17 cellular contexts compared by ENCODE assay signal in the genomic region with DNA sequence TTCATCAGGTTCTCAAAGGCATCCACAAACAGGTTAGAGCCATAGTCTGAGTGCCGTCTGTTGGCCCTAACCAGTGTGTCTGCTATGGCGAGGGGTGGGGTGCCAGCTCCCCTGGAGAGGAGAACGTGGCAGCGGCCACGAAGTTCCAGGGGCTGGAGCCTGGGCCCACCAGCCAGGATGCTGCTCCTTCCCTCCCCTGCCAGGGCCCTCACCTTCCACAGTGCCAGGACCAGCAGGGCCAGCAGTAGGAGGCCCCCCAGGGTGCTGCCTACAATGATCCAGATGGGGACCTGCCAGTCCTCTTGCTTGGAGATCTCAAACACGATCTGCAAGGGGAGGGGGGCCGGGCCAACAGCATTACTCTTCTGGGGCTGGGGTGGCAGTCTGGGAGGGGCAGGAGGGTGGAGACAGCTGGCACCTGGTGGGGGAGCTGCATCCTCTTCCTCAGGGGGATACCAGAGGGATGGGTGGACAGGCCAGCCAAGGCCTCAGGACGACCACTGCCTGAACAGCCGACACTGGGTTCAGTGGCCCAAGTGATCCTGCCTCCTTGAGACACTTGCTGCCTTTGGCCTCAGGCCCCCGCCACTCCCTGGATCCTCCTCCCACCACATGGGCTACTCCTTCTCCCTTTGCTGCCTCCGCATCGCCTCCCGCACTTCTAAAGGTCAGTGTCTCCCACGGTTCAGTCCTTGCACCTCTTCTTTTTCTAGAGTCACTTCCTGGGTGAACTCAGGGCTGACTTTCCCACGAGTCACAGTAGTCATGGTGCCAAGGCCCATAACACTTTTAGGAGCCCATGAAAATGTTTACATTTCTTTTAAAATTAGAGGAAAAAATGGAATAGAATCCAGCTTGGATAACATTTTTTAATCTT. TPM values are rescaled to one million over a fixed set of nuclear protein-coding genes. Genes with fewer than 3 reads are reported as not detected.
DNase-seq lines count a peak whose midpoint lies in the region; ATAC-seq and TF ChIP-seq lines count a peak whose summit lies in the region.
"Had no signal": no experiment of that assay in that cellular context is flagged by ENCODE, and none has a peak within 500 bp of the region (broad histone marks: within the 10 kb centered on the region; RNA-seq: fewer than 3 reads in every experiment).

No MANE protein-coding gene starts in this region.

- H3K9me3 ChIP-seq in spleen: no peaks in the 10 kb centered on the region
- H3K9me3 ChIP-seq: left lung had no signal

- ATAC-seq in effector memory CD8-positive, alpha-beta T cell (replicated peaks): no peak
- ATAC-seq in GM21381 (IDR thresholded peaks at IDR 0.05; ENCODE audit: unreplicated experiment): no peak
- ATAC-seq in GM21825 (IDR thresholded peaks at IDR 0.05; ENCODE audit: unreplicated experiment): no peak
- ATAC-seq: left lung had no signal

- H3K27ac ChIP-seq in epithelial cell of prostate: peak overlapping the region; percentile 56
- H3K27ac ChIP-seq in spleen: no peak overlapping the region
- H3K27ac ChIP-seq: KMS-11, left lung had no signal

- peaks cover 17 to 33% of the 10 kb centered on the region in 2 donors for H3K27me3 Mint-ChIP-seq in effector memory CD8-positive, alpha-beta T cell
- H3K27me3 Mint-ChIP-seq: activated naive CD4-positive, alpha-beta T cell treated with anti-CD3 and anti-CD28 coated beads, Interleukin-2, amount 50 U/mL, for 24 hours had no signal

- peaks cover 0 to 6% (median 0%) of the 10 kb centered on the region in 7 donors for H3K27me3 ChIP-seq in spleen (replicated peaks in 1 of 7)
- H3K27me3 ChIP-seq: left lung had no signal

- H3K4me1 Mint-ChIP-seq in effector memory CD8-positive, alpha-beta T cell (ENCODE audit: low read depth in 2 of 2): peaks cover 21 to 23% of the 10 kb centered on the region in 2 donors

- H3K36me3 ChIP-seq in spleen: no peaks in the 10 kb centered on the region
- H3K36me3 ChIP-seq: left lung had no signal

- H3K27ac Mint-ChIP-seq in effector memory CD8-positive, alpha-beta T cell: peak overlapping the region in 1 of 2 donors; percentile 47
- H3K27ac Mint-ChIP-seq: activated CD4-positive, alpha-beta memory T cell treated with anti-CD3 and anti-CD28 coated beads, Interleukin-2, amount 10 ng/mL, durations not matched to agents 7 days and 5 days; activated naive CD4-positive, alpha-beta T cell treated with anti-CD3 and anti-CD28 coated beads, Interleukin-2, amount 50 U/mL, for 24 hours had no signal

- H3K9me3 Mint-ChIP-seq in effector memory CD8-positive, alpha-beta T cell: no peaks in the 10 kb centered on the region
- H3K9me3 Mint-ChIP-seq: activated CD4-positive, alpha-beta memory T cell treated with anti-CD3 and anti-CD28 coated beads, Interleukin-2, amount 10 ng/mL, durations not matched to agents 7 days and 5 days; activated naive CD4-positive, alpha-beta T cell treated with anti-CD3 and anti-CD28 coated beads, Interleukin-2, amount 50 U/mL, for 24 hours; CD8-positive, alpha-beta memory T cell; neural crest cell had no signal

- no peak for TF ChIP-seq POLR2A in NB4 (IDR thresholded peaks at IDR 0.05; ENCODE audit: extremely low read depth, insufficient read length)
- no peak for TF ChIP-seq POLR2A in spleen (IDR thresholded peaks at IDR 0.05)

- peak; percentile 15 to 66 for DNase-seq in NCI-H524 (lab: John Stamatoyannopoulos, UW)
- no peak for DNase-seq in NCI-H524 treated with DMSO at 0.1 percent for 48 hours (lab: John Stamatoyannopoulos, UW)
- DNase-seq in NB4 (ENCODE audit: low read depth): peak; percentile 19
- no peak for DNase-seq in epithelial cell of prostate (ENCODE audit: low read depth, low spot score)
- peak; percentile 59 for DNase-seq in spleen
- DNase-seq in effector memory CD8-positive, alpha-beta T cell: no peak
- DNase-seq: activated CD4-positive, alpha-beta memory T cell treated with anti-CD3 and anti-CD28 coated beads, Interleukin-2, amount 10 ng/mL, durations not matched to agents 7 days and 5 days; CD8-positive, alpha-beta memory T cell; NCI-H1694; NCI-H748 treated with DMSO at 0.1 percent for 48 hours; RPMI8226 had no signal

- H3K4me3 ChIP-seq in NB4 (ENCODE audit: low read depth, low read length): no peak overlapping the region
- H3K4me3 ChIP-seq in spleen: no peak overlapping the region
- H3K4me3 ChIP-seq: left lung had no signal

- no peaks in the 10 kb centered on the region for H3K36me3 Mint-ChIP-seq in effector memory CD8-positive, alpha-beta T cell (ENCODE audit: insufficient read depth)
- H3K36me3 Mint-ChIP-seq: CD8-positive, alpha-beta memory T cell had no signal

- H3K4me1 ChIP-seq in spleen: peaks cover 8 to 37% (median 22%) of the 10 kb centered on the region in 6 donors

- intact Hi-C loops in spleen (cut with DNase I; ENCODE audit: low total_unique reads): loop anchor here (10.0 kb wide), 1 partner anchor 49 kb away; no protein-coding TSS in a partner anchor

- H3K4me3 Mint-ChIP-seq in effector memory CD8-positive, alpha-beta T cell: no peak overlapping the region
- H3K4me3 Mint-ChIP-seq: activated CD4-positive, alpha-beta memory T cell treated with anti-CD3 and anti-CD28 coated beads, Interleukin-2, amount 10 ng/mL, durations not matched to agents 7 days and 5 days; activated naive CD4-positive, alpha-beta T cell treated with anti-CD3 and anti-CD28 coated beads, Interleukin-2, amount 50 U/mL, for 24 hours; CD8-positive, alpha-beta memory T cell; neural crest cell had no signal

- WGBS in spleen, 5 donors: 80 to 90% (median 83%) methylated on average over 12 to 15 of the region's 15 CpGs

- no peak for TF ChIP-seq CTCF in NB4 (IDR thresholded peaks at IDR 0.05; ENCODE audit: low read depth, low read length)
- no peak for TF ChIP-seq CTCF in spleen (IDR thresholded peaks at IDR 0.05 in 8 of 11, conservative IDR thresholded peaks at IDR 0.05 in 3 of 11)

RNA-seq across cellular contexts. Expression of gene FEM1B, which starts 26.3 kb away (rescaled TPM):
- 10 to 100 TPM; 43.5 to 63.5 (median 45.6) TPM for total RNA-seq in spleen
- 10 to 100 TPM in 1 of 3 donors, 1 to 10 TPM in 2; 6.2 to 10.4 (median 7.5) TPM for polyA plus RNA-seq in spleen

Comparison
In these comparisons a context has a peak if more than half of its experiments do, and no peak if none do; other contexts are left out.
1. DNase-seq: peak in NCI-H524 (2 of 2), NB4 (single experiment) and spleen (single experiment); none in NCI-H524 treated with DMSO at 0.1 percent for 48 hours (single experiment), epithelial cell of prostate (single experiment) and effector memory CD8-positive, alpha-beta T cell (0 of 3).